Comparison of ENCODE assay signal across 22 cellular contexts in genomic region chr17:61205931-61206330, GRCh38.
DNase-seq lines count a peak whose midpoint lies in the region; ATAC-seq and TF ChIP-seq lines count a peak whose summit lies in the region.
"Had no signal": no experiment of that assay in that cellular context is flagged by ENCODE, and none has a peak within 500 bp of the region (broad histone marks: within the 10 kb centered on the region; RNA-seq: fewer than 3 reads in every experiment).

No MANE protein-coding gene starts in this region.

- in situ Hi-C loops in IMR-90 (cut with MboI; ENCODE audit: low sequenced_read_pairs) = no loop called here
- in situ Hi-C loops in SK-MEL-5 (cut with HindIII; ENCODE audit: low pct_unique_long_range_greater_than_20kb, low sequenced_read_pairs) = no loop called here
- in situ Hi-C loops in G401 (cut with HindIII; ENCODE audit: low sequenced_read_pairs) = no loop called here

- H3K4me3 ChIP-seq in A673 (ENCODE audit: low read depth, low read length, poor library complexity, severe bottlenecking) (no peak overlapping the region), IMR-90 (ENCODE audit: insufficient read depth, low read depth, low read length) (no peak overlapping the region), lower lobe of right lung (no peak overlapping the region), WERI-Rb-1 (ENCODE audit: low read depth, low read length) (no peak overlapping the region)
- H3K4me3 ChIP-seq: Peyer's patch had no signal

- H2AK9ac ChIP-seq in IMR-90 (replicated peaks; ENCODE audit: low read depth, low read length, poor library complexity) = no peak overlapping the region

- no peaks in the 10 kb centered on the region for H4K20me1 ChIP-seq in IMR-90 (ENCODE audit: insufficient read depth, low read length)

- H3K9me1 ChIP-seq in IMR-90 (ENCODE audit: insufficient read depth, low read length) = peaks cover 10% of the 10 kb centered on the region; the same call in 1 of the 2 replicates

- CTCF ChIA-PET in A673 (lab: Charles Lee) (no interaction called here), IMR-90 (lab: Yijun Ruan, JAX) (no interaction called here)

- no peak overlapping the region for H3K9ac ChIP-seq in IMR-90 (ENCODE audit: low read depth, low read length)

- no peak for TF ChIP-seq POLR2A in IMR-90 (IDR thresholded peaks at IDR 0.05; ENCODE audit: low read depth, low read length)

- peaks cover 3 to 17% of the 10 kb centered on the region in 2 experiments; a peak in 2 of 4 replicates for H3K79me1 ChIP-seq in IMR-90 (ENCODE audit: low read depth in 1 of 2, low read length in 2 of 2)

- H4K91ac ChIP-seq in IMR-90 (ENCODE audit: insufficient read depth, low read depth, low read length) = peak overlapping the region; percentile 76; the same call in 1 of the 2 replicates

- no peak overlapping the region for H3K4me2 ChIP-seq in IMR-90 (ENCODE audit: low read depth, low read length)

- POLR2A ChIA-PET in A673 (lab: Charles Lee; ENCODE audit: low non-redundant PET) (no interaction called here), IMR-90 (lab: Charles Lee; ENCODE audit: unreplicated experiment) (no interaction called here)

- peak overlapping the region; percentile 91; the same call in 1 of the 2 replicates for H2AK5ac ChIP-seq in IMR-90 (ENCODE audit: low read depth, low read length)

- H2BK15ac ChIP-seq in IMR-90 (ENCODE audit: low read depth, low read length) = peak overlapping the region; percentile 95; the same call in 1 of the 3 replicates

- H3K9me3 ChIP-seq in A673 (ENCODE audit: low read depth, low read length, poor library complexity, severe bottlenecking) = no peaks in the 10 kb centered on the region
- H3K9me3 ChIP-seq in IMR-90 (ENCODE audit: control insufficient read depth, insufficient read depth, low read length) = no peaks in the 10 kb centered on the region
- no peaks in the 10 kb centered on the region for H3K9me3 ChIP-seq in lower lobe of right lung
- no peaks in the 10 kb centered on the region for H3K9me3 ChIP-seq in WERI-Rb-1 (ENCODE audit: severe bottlenecking)
- H3K9me3 ChIP-seq: Peyer's patch had no signal

- peak overlapping the region; percentile 7; the same call in 1 of the 2 replicates for H2BK20ac ChIP-seq in IMR-90 (ENCODE audit: low read depth, low read length)

- H2BK5ac ChIP-seq in IMR-90 (ENCODE audit: low read depth, low read length, poor library complexity, severe bottlenecking) = no peak overlapping the region

- H3K56ac ChIP-seq in IMR-90 (ENCODE audit: extremely low read depth, insufficient read depth, low read length) = no peak overlapping the region

- dilution Hi-C loops in IMR-90 (cut with HindIII; ENCODE audit: low sequenced_read_pairs, unreplicated experiment) = no loop called here

- no peaks in the 10 kb centered on the region for H3K36me3 ChIP-seq in A673 (ENCODE audit: insufficient read depth, low read length, poor library complexity, severe bottlenecking)
- no peaks in the 10 kb centered on the region for H3K36me3 ChIP-seq in IMR-90 (ENCODE audit: control insufficient read depth, insufficient read depth, low read length)
- H3K36me3 ChIP-seq in lower lobe of right lung = no peaks in the 10 kb centered on the region
- no peaks in the 10 kb centered on the region for H3K36me3 ChIP-seq in WERI-Rb-1
- H3K36me3 ChIP-seq: Peyer's patch had no signal

- TF ChIP-seq CTCF in A673 (conservative IDR thresholded peaks at IDR 0.05; ENCODE audit: low read depth, low read length) (no peak), IMR-90 (conservative IDR thresholded peaks at IDR 0.05; ENCODE audit: low read depth, low read length) (no peak), lower lobe of right lung (IDR thresholded peaks at IDR 0.05) (no peak), WERI-Rb-1 (IDR thresholded peaks at IDR 0.05; ENCODE audit: low read depth, low read length) (no peak)

- no peak overlapping the region for H2AFZ ChIP-seq in IMR-90 (replicated peaks; ENCODE audit: low read length, poor library complexity)

- H3K18ac ChIP-seq in IMR-90 (ENCODE audit: low read depth, low read length) = no peak overlapping the region; the same call in 1 of the 2 replicates

- peak overlapping the region; percentile 39; the same call in 1 of the 2 replicates for H3K14ac ChIP-seq in IMR-90 (replicated peaks; ENCODE audit: low read depth, low read length)

- no peak for ATAC-seq in IMR-90 (ENCODE audit: low read depth)
- ATAC-seq in lower lobe of right lung = no peak
- no peak for ATAC-seq in HG03135 (IDR thresholded peaks at IDR 0.05; ENCODE audit: unreplicated experiment)
- ATAC-seq in HG03095 (IDR thresholded peaks at IDR 0.05; ENCODE audit: unreplicated experiment) = no peak
- ATAC-seq: left ventricle myocardium superior had no signal

- H3K4ac ChIP-seq in IMR-90 (ENCODE audit: low read depth, low read length) = peak overlapping the region; percentile 87; the same call in 1 of the 2 replicates

- BruUV-seq in A673 (replicated peaks; lab: Mats Ljungman, UMichigan) (no TSS peak), IMR-90 (replicated peaks; lab: Mats Ljungman, UMichigan) (no TSS peak)

- intact Hi-C loops in A673 (cut with micrococcal nuclease; ENCODE audit: unreplicated experiment) (no loop called here), IMR-90 (cut with micrococcal nuclease) (no loop called here), lower lobe of right lung (cut with DNase I) (no loop called here)

- no peaks in the 10 kb centered on the region for H3K4me1 ChIP-seq in A673 (ENCODE audit: insufficient read depth, low read length, poor library complexity, severe bottlenecking)
- peaks cover 18% of the 10 kb centered on the region for H3K4me1 ChIP-seq in IMR-90 (ENCODE audit: control insufficient read depth, insufficient read depth, low read length)
- H3K4me1 ChIP-seq in lower lobe of right lung = peaks cover 40% of the 10 kb centered on the region
- H3K4me1 ChIP-seq: Peyer's patch had no signal

- H3K27me3 ChIP-seq in A673 (replicated peaks; ENCODE audit: insufficient read depth, low read depth, low read length, poor library complexity) (no peaks in the 10 kb centered on the region), IMR-90 (ENCODE audit: control insufficient read depth, insufficient read depth, low read length) (no peaks in the 10 kb centered on the region), lower lobe of right lung (ENCODE audit: low read depth) (no peaks in the 10 kb centered on the region), WERI-Rb-1 (ENCODE audit: insufficient read depth, low read depth, severe bottlenecking) (no peaks in the 10 kb centered on the region)
- H3K27me3 ChIP-seq: Peyer's patch had no signal

- H2BK120ac ChIP-seq in IMR-90 (ENCODE audit: low read depth, low read length) = peak overlapping the region; percentile 75

- DNase-seq in A673 (ENCODE audit: low spot score) (peak; percentile 28), IMR-90 (peak; percentile 31), SK-MEL-5 (ENCODE audit: low read depth, low spot score) (peak; percentile 96), lower lobe of right lung (no peak), G401 (ENCODE audit: low spot score) (no peak), WERI-Rb-1 (no peak)
- DNase-seq: activated CD4-positive, alpha-beta T cell treated with anti-CD3 and anti-CD28 coated beads for 48 hours; caudate nucleus; CD4-positive, alpha-beta T cell; DMS79; head of caudate nucleus; Karpas-422; left ventricle myocardium superior; NCI-H2171; NCI-H774; Peyer's patch; retina; stimulated activated CD4-positive, alpha-beta T cell treated with anti-CD3 and anti-CD28 coated beads, Interleukin-12 subunit alpha, Interleukin-12 subunit beta, amount 100 ng/mL, for 4 hours; stimulated activated CD8-positive, alpha-beta memory T cell treated with anti-CD3 and anti-CD28 coated beads, Interleukin-4, amount 100 ng/mL, for 48 hours; substantia nigra had no signal

- peak overlapping the region in 1 of 2 experiments; percentile 35; a peak in 1 of 4 replicates for H4K8ac ChIP-seq in IMR-90 (ENCODE audit: low read depth in 2 of 2, low read length in 2 of 2)

- WGBS in IMR-90 (ENCODE audit: extremely low coverage in 2 of 2, insufficient read length in 1 of 2), 2 experiments = no CpG with 5 or more reads among the region's 4 CpGs

- no peak for TF ChIP-seq RAD21 in IMR-90 (IDR thresholded peaks at IDR 0.05; ENCODE audit: low read length)

- H4K5ac ChIP-seq in IMR-90 (ENCODE audit: low read depth, low read length) = 0 out of 2 replicates have a peak overlapping the region, but pooled peaks have one; percentile 7

- H3K23ac ChIP-seq in IMR-90 (ENCODE audit: low read depth, low read length) = 0 out of 2 replicates have a peak overlapping the region, but pooled peaks have one; percentile 88

- H3K27ac ChIP-seq in A673 (ENCODE audit: low read depth, low read length, poor library complexity, severe bottlenecking) = no peak overlapping the region
- H3K27ac ChIP-seq in IMR-90 (ENCODE audit: insufficient read depth, low read length) = no peak overlapping the region
- H3K27ac ChIP-seq in lower lobe of right lung = peak overlapping the region; percentile 32
- no peak overlapping the region for H3K27ac ChIP-seq in WERI-Rb-1

TF ChIP-seq in IMR-90, 13 proteins besides CTCF, POLR2A, EP300 and RAD21:
- TF ChIP-seq FOS (IDR thresholded peaks at IDR 0.05; ENCODE audit: low read depth, low read length) (0 out of 2 replicates have a peak, but pooled peaks have one; percentile 33), SMC3 (IDR thresholded peaks at IDR 0.05; ENCODE audit: low read depth, low read length) (no peak), MAZ (IDR thresholded peaks at IDR 0.05; ENCODE audit: borderline replicate concordance, low read depth, low read length) (no peak), RFX5 (IDR thresholded peaks at IDR 0.05; ENCODE audit: low read depth, low read length) (no peak), RCOR1 (IDR thresholded peaks at IDR 0.05; ENCODE audit: insufficient replicate concordance, low read length) (no peak), MAFK (IDR thresholded peaks at IDR 0.05; ENCODE audit: low read depth, low read length) (no peak)
- TF ChIP-seq, protein P1, sequence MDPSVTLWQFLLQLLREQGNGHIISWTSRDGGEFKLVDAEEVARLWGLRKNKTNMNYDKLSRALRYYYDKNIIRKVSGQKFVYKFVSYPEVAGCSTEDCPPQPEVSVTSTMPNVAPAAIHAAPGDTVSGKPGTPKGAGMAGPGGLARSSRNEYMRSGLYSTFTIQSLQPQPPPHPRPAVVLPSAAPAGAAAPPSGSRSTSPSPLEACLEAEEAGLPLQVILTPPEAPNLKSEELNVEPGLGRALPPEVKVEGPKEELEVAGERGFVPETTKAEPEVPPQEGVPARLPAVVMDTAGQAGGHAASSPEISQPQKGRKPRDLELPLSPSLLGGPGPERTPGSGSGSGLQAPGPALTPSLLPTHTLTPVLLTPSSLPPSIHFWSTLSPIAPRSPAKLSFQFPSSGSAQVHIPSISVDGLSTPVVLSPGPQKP (IDR thresholded peaks at IDR 0.05; ENCODE audit: borderline replicate concordance, low read depth, low read length) = no peak

Comparison
In these comparisons a context has a peak if more than half of its experiments do, and no peak if none do; other contexts are left out.
1. DNase-seq: peak in A673 (single experiment), IMR-90 (single experiment) and SK-MEL-5 (single experiment); none in lower lobe of right lung (single experiment), G401 (single experiment) and WERI-Rb-1 (single experiment).